19 cellular contexts compared by ENCODE assay signal in genomic region chr7:22344655-22345054, GRCh38. TPM values are rescaled to one million over a fixed set of nuclear protein-coding genes. Genes with fewer than 3 reads are reported as not detected.
"Had no signal": no experiment of that assay in that cellular context is flagged by ENCODE, and none has a peak within 500 bp of the region (broad histone marks: within the 10 kb centered on the region; RNA-seq: fewer than 3 reads in every experiment).

No MANE protein-coding gene starts in this region.

- ATAC-seq: naive thymus-derived CD4-positive, alpha-beta T cell; upper lobe of right lung had no signal

- H3K9me3 Mint-ChIP-seq: naive thymus-derived CD4-positive, alpha-beta T cell had no signal

- H3K36me3 ChIP-seq: neutrophil, sigmoid colon, suprapubic skin, tibial artery, upper lobe of right lung, vagina had no signal

- H3K27me3 ChIP-seq: neutrophil, sigmoid colon, suprapubic skin, tibial artery, upper lobe of right lung, vagina had no signal

- H3K4me3 Mint-ChIP-seq: endodermal cell; naive thymus-derived CD4-positive, alpha-beta T cell had no signal

- H3K4me3 ChIP-seq: sigmoid colon, skin epidermis, suprapubic skin, tibial artery, upper lobe of right lung, vagina had no signal

- H3K27ac ChIP-seq: neutrophil, sigmoid colon, skin epidermis, suprapubic skin, tibial artery, upper lobe of right lung, vagina had no signal

- H3K4me1 ChIP-seq: sigmoid colon, tibial artery, upper lobe of right lung had no signal

- H3K27ac Mint-ChIP-seq: endodermal cell; naive thymus-derived CD4-positive, alpha-beta T cell had no signal

- H3K9me3 ChIP-seq: neutrophil, sigmoid colon, suprapubic skin, tibial artery, upper lobe of right lung, vagina had no signal

- H3K4me1 Mint-ChIP-seq: naive thymus-derived CD4-positive, alpha-beta T cell had no signal

- DNase-seq: dermis blood vessel endothelial cell; endodermal cell; erythroblast; foreskin melanocyte; head of caudate nucleus; hippocampal formation; mammary epithelial cell; naive thymus-derived CD4-positive, alpha-beta T cell; posterior cingulate gyrus; sigmoid colon; stimulated activated CD4-positive, alpha-beta T cell treated with anti-CD3 and anti-CD28 coated beads, Interleukin-2, amount 100 ng/mL, for 24 hours; stimulated activated CD4-positive, alpha-beta T cell treated with anti-CD3 and anti-CD28 coated beads, Interleukin-4, amount 100 ng/mL, for 4 hours; stimulated activated naive CD4-positive, alpha-beta T cell; tibial artery; upper lobe of right lung had no signal

RNA-seq across cellular contexts. Expression of gene RAPGEF5, which starts 12.3 kb away (rescaled TPM):
- polyA plus RNA-seq: naive thymus-derived CD4-positive, alpha-beta T cell had no signal
